In the genomic region with DNA sequence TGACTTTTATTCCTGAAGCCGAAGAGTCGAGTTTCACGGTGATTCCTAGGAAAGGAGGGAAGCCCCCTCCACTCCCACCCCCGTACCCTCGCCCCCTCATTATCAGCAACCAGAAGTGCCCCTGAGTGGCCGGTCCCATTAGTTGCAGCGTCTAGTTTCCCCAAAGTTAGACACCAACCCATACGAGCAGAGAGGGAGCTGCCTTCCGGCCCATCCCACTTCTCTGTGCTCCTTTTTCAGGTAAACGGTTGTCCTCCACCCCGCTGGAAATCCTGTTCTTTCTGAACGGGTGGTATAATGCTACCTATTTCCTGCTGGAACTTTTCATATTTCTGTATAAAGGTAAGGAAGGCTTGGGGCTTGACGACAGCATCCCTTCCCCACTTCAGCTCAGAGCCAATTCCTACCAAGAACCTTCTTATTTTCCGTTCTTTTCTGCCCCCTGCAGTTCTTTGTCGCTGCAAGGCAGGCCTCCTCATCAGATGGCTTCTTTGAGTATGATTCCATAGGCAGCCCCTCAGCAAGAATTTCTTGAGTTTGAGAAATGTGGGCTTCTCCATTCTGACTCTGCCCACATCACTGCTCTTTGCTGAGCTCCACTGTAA, we compare ENCODE assay signal across 8 cellular contexts. TPM values are rescaled to one million over a fixed set of nuclear protein-coding genes. Genes with fewer than 3 reads are reported as not detected.
DNase-seq lines count a peak whose midpoint lies in the region; ATAC-seq, FAIRE-seq and TF ChIP-seq lines count a peak whose summit lies in the region.

No MANE protein-coding gene starts in this region.

- POLR2A ChIA-PET in activated CD8-positive, alpha-beta T cell treated with anti-CD3 and anti-CD28 coated beads for 36 hours (lab: Charles Lee), result interaction anchor here (0.8 to 4.5 kb wide), 16 partner anchors 9 to 551 kb away, joined by 3 to 27 read pairs (median 4); a partner anchor contains a TSS

- H3K9ac ChIP-seq in HUES48 (ENCODE audit: low read depth, low read length), result peak overlapping the region; percentile 72; the same call in 1 of the 2 replicates

- H3K27ac ChIP-seq in HUES48 (ENCODE audit: low read depth, low read length) (peak overlapping the region; percentile 68), foreskin keratinocyte (peak overlapping the region; percentile 34), pancreas (peak overlapping the region; percentile 63 to 83 (median 74))

- H3K9me3 ChIP-seq in HUES48 (ENCODE audit: control insufficient read depth, insufficient read depth, low read length) (no peaks in the 10 kb centered on the region), pancreas (no peaks in the 10 kb centered on the region)

- peak overlapping the region; percentile 88 for H3K27ac Mint-ChIP-seq in activated CD8-positive, alpha-beta T cell treated with anti-CD3 and anti-CD28 coated beads for 36 hours

- peak; percentile 28 for TF ChIP-seq CTCF in activated CD8-positive, alpha-beta T cell treated with anti-CD3 and anti-CD28 coated beads for 36 hours (IDR thresholded peaks at IDR 0.05)
- TF ChIP-seq CTCF in foreskin keratinocyte (conservative IDR thresholded peaks at IDR 0.05) (peak; percentile 58), pancreas (IDR thresholded peaks at IDR 0.05) (no peak)

- H3K36me3 ChIP-seq in HUES48 (ENCODE audit: control insufficient read depth, insufficient read depth, low read length) (peaks cover 25% of the 10 kb centered on the region), pancreas (peaks cover 0 to 14% (median 0%) of the 10 kb centered on the region in 3 donors)

- FAIRE-seq in pancreas (lab: Jason Lieb, UNC), result no peak

- peaks cover 12% of the 10 kb centered on the region for H3K36me3 Mint-ChIP-seq in activated CD8-positive, alpha-beta T cell treated with anti-CD3 and anti-CD28 coated beads for 36 hours (ENCODE audit: low read depth)

- WGBS in pancreas, 2 donors, result 1 to 2% methylated on average over 15 of the region's 15 CpGs

- peak; percentile 9 for DNase-seq in NCI-H1105 treated with DMSO at 0.1 percent for 48 hours (lab: John Stamatoyannopoulos, UW)
- no peak for DNase-seq in NCI-H1105 (lab: John Stamatoyannopoulos, UW)
- DNase-seq in activated CD8-positive, alpha-beta T cell treated with anti-CD3 and anti-CD28 coated beads for 36 hours, result peak; percentile 35
- DNase-seq in foreskin keratinocyte, result no peak
- no peak for DNase-seq in pancreas
- no peak for DNase-seq in ecto neural progenitor cell (ENCODE audit: low spot score)
- DNase-seq in HK-2 (ENCODE audit: unreplicated experiment), result no peak

- H3K4me1 ChIP-seq in HUES48 (ENCODE audit: control insufficient read depth, insufficient read depth, low read length) (no peaks in the 10 kb centered on the region; the same call in 1 of the 2 replicates), foreskin keratinocyte (no peaks in the 10 kb centered on the region), pancreas (peaks cover 0 to 6% (median 0%) of the 10 kb centered on the region in 3 donors)

- no peaks in the 10 kb centered on the region for H3K27me3 ChIP-seq in HUES48 (ENCODE audit: control insufficient read depth, insufficient read depth, low read length)
- no peaks in the 10 kb centered on the region for H3K27me3 ChIP-seq in foreskin keratinocyte
- H3K27me3 ChIP-seq in pancreas, result no peaks in the 10 kb centered on the region

- peak overlapping the region; percentile 80 for H3K4me3 Mint-ChIP-seq in activated CD8-positive, alpha-beta T cell treated with anti-CD3 and anti-CD28 coated beads for 36 hours

- no peaks in the 10 kb centered on the region for H3K27me3 Mint-ChIP-seq in activated CD8-positive, alpha-beta T cell treated with anti-CD3 and anti-CD28 coated beads for 36 hours

- H3K4me1 Mint-ChIP-seq in activated CD8-positive, alpha-beta T cell treated with anti-CD3 and anti-CD28 coated beads for 36 hours (ENCODE audit: low read depth), result peaks cover 24% of the 10 kb centered on the region

- CTCF ChIA-PET in activated CD8-positive, alpha-beta T cell treated with anti-CD3 and anti-CD28 coated beads for 36 hours (lab: Charles Lee), result interaction anchor here (0.7 to 5.7 kb wide), 15 partner anchors 8 to 488 kb away, joined by 3 to 101 read pairs (median 4); a partner anchor contains a TSS

- H3K9me3 Mint-ChIP-seq in activated CD8-positive, alpha-beta T cell treated with anti-CD3 and anti-CD28 coated beads for 36 hours, result no peaks in the 10 kb centered on the region

- H3K4me3 ChIP-seq in HUES48 (ENCODE audit: low read depth, low read length) (peak overlapping the region; percentile 92), pancreas (peak overlapping the region; percentile 67 to 83 (median 70))

- peak; percentile 41 for ATAC-seq in activated CD8-positive, alpha-beta T cell treated with anti-CD3 and anti-CD28 coated beads for 36 hours
- ATAC-seq in foreskin keratinocyte, result peak; percentile 45
- ATAC-seq in pancreas, result peak in 3 of 4 donors; percentile 30 to 50 (median 47)

- intact Hi-C loops in activated CD8-positive, alpha-beta T cell treated with anti-CD3 and anti-CD28 coated beads for 36 hours (cut with micrococcal nuclease), result no loop called here
- intact Hi-C loops in pancreas (cut with DNase I), result no loop called here

RNA-seq across cellular contexts. Expression of a gene that starts 0.7 kb away (rescaled TPM):
- 1 to 10 TPM; 8.6 to 9.3 TPM for total RNA-seq in activated CD8-positive, alpha-beta T cell treated with anti-CD3 and anti-CD28 coated beads for 36 hours
- total RNA-seq in foreskin keratinocyte (10.6 and 11.6 TPM in 2 replicates), pancreas (1 to 10 TPM; 3.7 to 8.2 (median 6.4) TPM)
- polyA plus RNA-seq in foreskin keratinocyte (12.0 and 16.7 TPM in 2 replicates), pancreas (10 to 100 TPM in 1 of 2 donors, 1 to 10 TPM in 1; 9.3 to 17.8 TPM)

RNA-seq across cellular contexts. Expression of a gene that starts 30.9 kb away (rescaled TPM):
- total RNA-seq in activated CD8-positive, alpha-beta T cell treated with anti-CD3 and anti-CD28 coated beads for 36 hours, result 10 to 100 TPM; 38.6 to 47.0 TPM
- total RNA-seq in foreskin keratinocyte (41.4 and 46.2 TPM in 2 replicates), pancreas (10 to 100 TPM; 10.8 to 20.4 (median 13.7) TPM)
- polyA plus RNA-seq in foreskin keratinocyte (74.4 and 78.1 TPM in 2 replicates), pancreas (10 to 100 TPM; 32.8 to 39.2 TPM)

RNA-seq across cellular contexts. Expression of a gene that starts 31.4 kb away (rescaled TPM):
- 10 to 100 TPM; 32.4 to 33.5 TPM for total RNA-seq in activated CD8-positive, alpha-beta T cell treated with anti-CD3 and anti-CD28 coated beads for 36 hours
- total RNA-seq in foreskin keratinocyte (40.1 and 42.5 TPM in 2 replicates), pancreas (10 to 100 TPM; 16.5 to 26.2 (median 22.7) TPM)
- polyA plus RNA-seq in foreskin keratinocyte (43.0 and 44.7 TPM in 2 replicates), pancreas (10 to 100 TPM; 14.8 to 19.7 TPM)

RNA-seq across cellular contexts. Expression of a gene that starts 36.7 kb away (rescaled TPM):
- 100 to 1,000 TPM in 1 of 2 experiments, 10 to 100 TPM in 1; 98.5 to 105 TPM for total RNA-seq in activated CD8-positive, alpha-beta T cell treated with anti-CD3 and anti-CD28 coated beads for 36 hours
- total RNA-seq in foreskin keratinocyte, result 47.7 and 48.2 TPM in 2 replicates
- 24.7 and 30.0 TPM in 2 replicates for polyA plus RNA-seq in foreskin keratinocyte
- total RNA-seq in pancreas, result 10 to 100 TPM; 25.1 to 49.7 (median 32.6) TPM
- 10 to 100 TPM; 57.6 to 60.4 TPM for polyA plus RNA-seq in pancreas

RNA-seq across cellular contexts. Expression of a gene that starts 36.8 kb away (rescaled TPM):
- total RNA-seq in activated CD8-positive, alpha-beta T cell treated with anti-CD3 and anti-CD28 coated beads for 36 hours, result 10 to 100 TPM; 33.6 to 35.3 TPM
- 30.2 and 30.6 TPM in 2 replicates for total RNA-seq in foreskin keratinocyte
- polyA plus RNA-seq in foreskin keratinocyte, result 49.8 and 53.2 TPM in 2 replicates
- 10 to 100 TPM; 10.1 to 15.3 (median 13.9) TPM for total RNA-seq in pancreas
- polyA plus RNA-seq in pancreas, result 10 to 100 TPM; 24.2 to 38.9 TPM

Comparison
In these comparisons a context has a peak if more than half of its experiments do, and no peak if none do; other contexts are left out.
1. DNase-seq: peak in NCI-H1105 treated with DMSO at 0.1 percent for 48 hours (single experiment) and activated CD8-positive, alpha-beta T cell treated with anti-CD3 and anti-CD28 coated beads for 36 hours (single experiment); none in NCI-H1105 (single experiment), foreskin keratinocyte (0 of 2), pancreas (0 of 6), ecto neural progenitor cell (single experiment) and HK-2 (single experiment).
2. CTCF ChIP-seq: peak in activated CD8-positive, alpha-beta T cell treated with anti-CD3 and anti-CD28 coated beads for 36 hours (single experiment) and foreskin keratinocyte (single experiment); none in pancreas (0 of 4).
3. Peak in every context shown above with its lines, with median percentiles within 50 percentile points of each other: H3K27ac ChIP-seq and ATAC-seq.